In the genomic region with DNA sequence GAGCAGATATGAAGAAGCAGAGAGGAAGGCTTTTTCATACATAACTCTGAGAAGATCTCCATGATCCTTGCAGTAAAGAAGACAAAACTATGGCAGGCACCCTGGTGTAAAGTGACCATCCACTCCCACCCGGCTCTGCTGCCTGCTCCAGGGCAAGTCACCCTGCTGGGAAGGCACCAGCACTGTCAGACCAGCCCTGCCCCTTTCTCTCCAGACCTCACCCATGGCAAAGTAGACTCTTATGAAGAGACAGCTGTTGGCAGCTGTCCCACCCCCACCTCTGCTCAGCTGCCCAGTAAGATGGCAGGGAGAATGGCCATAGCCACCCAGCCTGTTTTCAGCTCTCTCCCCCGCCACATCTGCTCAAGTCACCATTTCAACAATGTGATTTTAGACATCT, we compare ENCODE assay signal across 18 cellular contexts. TPM values are rescaled to one million over a fixed set of nuclear protein-coding genes. Genes with fewer than 3 reads are reported as not detected.
DNase-seq lines count a peak whose midpoint lies in the region; ATAC-seq lines count a peak whose summit lies in the region.
"Had no signal": no experiment of that assay in that cellular context is flagged by ENCODE, and none has a peak within 500 bp of the region (broad histone marks: within the 10 kb centered on the region; RNA-seq: fewer than 3 reads in every experiment).

No MANE protein-coding gene starts in this region.

- no peak overlapping the region for H3K4me3 Mint-ChIP-seq in dendritic cell treated with granulocyte-macrophage colony-stimulating factor and Interleukin-4, amounts not matched to agents 40 ng/mL and 50 ng/mL, for 4 days
- H3K4me3 Mint-ChIP-seq: CD8-positive, alpha-beta T cell had no signal

- H3K27ac Mint-ChIP-seq in dendritic cell treated with granulocyte-macrophage colony-stimulating factor and Interleukin-4, amounts not matched to agents 40 ng/mL and 50 ng/mL, for 4 days, result peak overlapping the region; percentile 9
- H3K27ac Mint-ChIP-seq: CD8-positive, alpha-beta T cell had no signal

- H3K27me3 Mint-ChIP-seq in dendritic cell treated with granulocyte-macrophage colony-stimulating factor and Interleukin-4, amounts not matched to agents 40 ng/mL and 50 ng/mL, for 4 days, result peaks cover 2% of the 10 kb centered on the region

- H3K4me1 Mint-ChIP-seq in dendritic cell treated with granulocyte-macrophage colony-stimulating factor and Interleukin-4, amounts not matched to agents 40 ng/mL and 50 ng/mL, for 4 days (ENCODE audit: low read depth), result peaks cover 25% of the 10 kb centered on the region

- peak; percentile 34 for DNase-seq in DMS 273 (lab: John Stamatoyannopoulos, UW; ENCODE audit: unreplicated experiment)
- no peak for DNase-seq in DMS 273 treated with DMSO at 0.1 percent for 48 hours (lab: John Stamatoyannopoulos, UW)
- peak; percentile 15 for DNase-seq in NCI-H69 (lab: John Stamatoyannopoulos, UW)
- DNase-seq in posterior vena cava (ENCODE audit: low spot score), result peak; percentile 72
- DNase-seq in NCI-H1436 treated with DMSO at 0.1 percent for 48 hours (lab: John Stamatoyannopoulos, UW), result no peak
- no peak for DNase-seq in NCI-H774 (lab: John Stamatoyannopoulos, UW)
- DNase-seq: CD8-positive, alpha-beta T cell; GF-D8; Karpas-422; MM.1S; NCI-H1105; NCI-H187; NCI-H2171 treated with DMSO at 0.1 percent for 48 hours; NCI-H446 treated with DMSO at 0.1 percent for 48 hours; NCI-H82; SHP77 had no signal

- intact Hi-C loops in dendritic cell treated with granulocyte-macrophage colony-stimulating factor and Interleukin-4, amounts not matched to agents 40 ng/mL and 50 ng/mL, for 4 days (cut with micrococcal nuclease), result loop anchor here (10.0 kb wide), 1 partner anchor 105 kb away; a partner anchor contains a TSS
- intact Hi-C loops in posterior vena cava (cut with DNase I), result no loop called here

- no peaks in the 10 kb centered on the region for H3K36me3 Mint-ChIP-seq in dendritic cell treated with granulocyte-macrophage colony-stimulating factor and Interleukin-4, amounts not matched to agents 40 ng/mL and 50 ng/mL, for 4 days (ENCODE audit: low read depth)
- H3K36me3 Mint-ChIP-seq: CD8-positive, alpha-beta T cell had no signal

- no peak for ATAC-seq in GM19467 (IDR thresholded peaks at IDR 0.05; ENCODE audit: unreplicated experiment)
- ATAC-seq: CD8-positive, alpha-beta T cell had no signal

- H3K9me3 Mint-ChIP-seq in dendritic cell treated with granulocyte-macrophage colony-stimulating factor and Interleukin-4, amounts not matched to agents 40 ng/mL and 50 ng/mL, for 4 days, result no peaks in the 10 kb centered on the region
- H3K9me3 Mint-ChIP-seq: CD8-positive, alpha-beta T cell had no signal

RNA-seq across cellular contexts. Expression of a gene that starts 8.6 kb away (rescaled TPM):
- 10 to 100 TPM; 52.2 to 67.1 TPM for total RNA-seq in posterior vena cava

RNA-seq across cellular contexts. Expression of a gene that starts 56.4 kb away (rescaled TPM):
- 1,000 to 10,000 TPM in 1 of 2 donors, 100 to 1,000 TPM in 1; 961 to 1,030 TPM for total RNA-seq in posterior vena cava

Comparison
In these comparisons a context has a peak if more than half of its experiments do, and no peak if none do; other contexts are left out.
1. DNase-seq: peak in DMS 273 (single experiment), NCI-H69 (single experiment) and posterior vena cava (single experiment); none in DMS 273 treated with DMSO at 0.1 percent for 48 hours (single experiment), NCI-H1436 treated with DMSO at 0.1 percent for 48 hours (single experiment) and NCI-H774 (single experiment).